20 cellular contexts compared by ENCODE assay signal in the genomic region with DNA sequence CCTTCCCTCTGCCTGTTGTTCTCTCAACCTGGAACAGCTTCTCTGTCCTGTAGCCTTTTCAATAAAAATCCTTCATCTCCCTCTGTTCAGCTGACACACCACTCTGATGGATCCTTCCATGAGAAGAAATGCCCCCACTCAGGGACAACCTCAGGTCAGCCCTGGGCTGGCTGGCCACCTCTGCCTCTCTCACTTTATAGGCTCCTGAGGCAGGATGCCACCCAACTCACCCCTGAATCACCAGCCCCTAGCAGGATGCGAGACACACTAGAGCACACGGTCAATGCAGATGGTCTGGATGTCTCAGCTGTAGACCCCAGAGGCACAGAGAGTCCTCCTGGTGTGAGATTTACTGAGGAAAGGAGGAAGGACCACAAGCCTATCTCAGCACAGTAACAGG.
DNase-seq lines count a peak whose midpoint lies in the region; ATAC-seq and TF ChIP-seq lines count a peak whose summit lies in the region.
"Had no signal": no experiment of that assay in that cellular context is flagged by ENCODE, and none has a peak within 500 bp of the region (broad histone marks: within the 10 kb centered on the region; RNA-seq: fewer than 3 reads in every experiment).

No MANE protein-coding gene starts in this region.

- TF ChIP-seq CTCF in foreskin keratinocyte (conservative IDR thresholded peaks at IDR 0.05) (no peak), Caco-2 (IDR thresholded peaks at IDR 0.05; ENCODE audit: insufficient read depth in 1 of 2, low read depth in 1 of 2, low read length in 1 of 2, severe bottlenecking in 1 of 2, unreplicated experiment in 1 of 2) (no peak)

- peaks cover 4% of the 10 kb centered on the region for H3K27me3 ChIP-seq in foreskin keratinocyte
- no peaks in the 10 kb centered on the region for H3K27me3 ChIP-seq in Caco-2 (replicated peaks; ENCODE audit: control insufficient read depth, insufficient read depth, low read length)
- H3K27me3 ChIP-seq: BLaER1 treated with 17β-estradiol and CSF1 and Interleukin-3, amounts not matched to agents 10 nM and 100 nM had no signal

- H3K4me1 ChIP-seq in foreskin keratinocyte (no peaks in the 10 kb centered on the region), Caco-2 (no peaks in the 10 kb centered on the region; the same call in 1 of the 2 replicates)

- no peak overlapping the region for H3K4me3 ChIP-seq in Caco-2 (ENCODE audit: low read depth, low read length)
- H3K4me3 ChIP-seq: BLaER1 treated with 17β-estradiol and CSF1 and Interleukin-3, amounts not matched to agents 10 nM and 100 nM had no signal

- H3K27ac ChIP-seq in foreskin keratinocyte = no peak overlapping the region
- H3K27ac ChIP-seq: BLaER1 treated with 17β-estradiol and CSF1 and Interleukin-3, amounts not matched to agents 10 nM and 100 nM had no signal

- intact Hi-C loops in Caco-2 (cut with micrococcal nuclease; ENCODE audit: unreplicated experiment) = no loop called here

- peak; percentile 18 for ATAC-seq in foreskin keratinocyte
- ATAC-seq in stimulated activated effector memory CD8-positive, alpha-beta T cell treated with anti-CD3 and anti-CD28 coated beads, Interleukin-12 subunit alpha, Interleukin-12 subunit beta, amount 100 ng/mL, for 72 hours = peak; percentile 14
- ATAC-seq: HCT116 had no signal

- POLR2A ChIA-PET in Caco-2 (lab: Charles Lee) = no interaction called here

- peaks cover 7% of the 10 kb centered on the region for H3K27me3 Mint-ChIP-seq in Caco-2 (ENCODE audit: insufficient read depth, unreplicated experiment)

- H3K4me1 Mint-ChIP-seq in stimulated activated effector memory CD8-positive, alpha-beta T cell treated with anti-CD3 and anti-CD28 coated beads, Interleukin-12 subunit alpha, Interleukin-12 subunit beta, amount 100 ng/mL, for 72 hours = no peaks in the 10 kb centered on the region
- no peaks in the 10 kb centered on the region for H3K4me1 Mint-ChIP-seq in Caco-2 (ENCODE audit: low read depth, unreplicated experiment)
- H3K4me1 Mint-ChIP-seq: CD8-positive, alpha-beta memory T cell; IgD-negative memory B cell had no signal

- no peaks in the 10 kb centered on the region for H3K36me3 Mint-ChIP-seq in stimulated activated effector memory CD8-positive, alpha-beta T cell treated with anti-CD3 and anti-CD28 coated beads, Interleukin-12 subunit alpha, Interleukin-12 subunit beta, amount 100 ng/mL, for 72 hours
- no peaks in the 10 kb centered on the region for H3K36me3 Mint-ChIP-seq in Caco-2 (ENCODE audit: insufficient read depth, unreplicated experiment)
- H3K36me3 Mint-ChIP-seq: CD8-positive, alpha-beta memory T cell; IgD-negative memory B cell had no signal

- no peaks in the 10 kb centered on the region for H3K36me3 ChIP-seq in Caco-2 (ENCODE audit: control insufficient read depth, insufficient read depth, low read length)
- H3K36me3 ChIP-seq: BLaER1 treated with 17β-estradiol and CSF1 and Interleukin-3, amounts not matched to agents 10 nM and 100 nM had no signal

- no peaks in the 10 kb centered on the region for H3K9me3 ChIP-seq in Caco-2
- H3K9me3 ChIP-seq: BLaER1 treated with 17β-estradiol and CSF1 and Interleukin-3, amounts not matched to agents 10 nM and 100 nM had no signal

- no peak overlapping the region for H3K27ac Mint-ChIP-seq in stimulated activated effector memory CD8-positive, alpha-beta T cell treated with anti-CD3 and anti-CD28 coated beads, Interleukin-12 subunit alpha, Interleukin-12 subunit beta, amount 100 ng/mL, for 72 hours
- H3K27ac Mint-ChIP-seq in Caco-2 (ENCODE audit: unreplicated experiment) = no peak overlapping the region
- H3K27ac Mint-ChIP-seq: B cell; CD8-positive, alpha-beta memory T cell; IgD-negative memory B cell had no signal

- CTCF ChIA-PET in Caco-2 (lab: Charles Lee) = no interaction called here

- BruUV-seq in Caco-2 (replicated peaks; lab: Mats Ljungman, UMichigan) = no TSS peak

- DNase-seq in ELR (ENCODE audit: low read depth) (peak; percentile 20), NCI-H69 (lab: John Stamatoyannopoulos, UW) (peak; percentile 28), foreskin keratinocyte (no peak), DMS114 treated with DMSO at 0.1 percent for 48 hours (lab: John Stamatoyannopoulos, UW; ENCODE audit: unreplicated experiment) (no peak), Caco-2 (no peak)
- DNase-seq in stimulated activated effector memory CD8-positive, alpha-beta T cell treated with anti-CD3 and anti-CD28 coated beads, Interleukin-12 subunit alpha, Interleukin-12 subunit beta, amount 100 ng/mL, for 72 hours (ENCODE audit: low spot score in 2 of 2) = no peak
- no peak for DNase-seq in activated CD4-positive, alpha-beta T cell treated with anti-CD3 and anti-CD28 coated beads, Interleukin-2, amount 50 U/mL, for 48 hours
- DNase-seq: 8988T; CD8-positive, alpha-beta memory T cell; COR-L47; DMS53; DND-41; EL; GOT3; H7; KBM-7 had no signal

- no peak overlapping the region for H3K4me3 Mint-ChIP-seq in stimulated activated effector memory CD8-positive, alpha-beta T cell treated with anti-CD3 and anti-CD28 coated beads, Interleukin-12 subunit alpha, Interleukin-12 subunit beta, amount 100 ng/mL, for 72 hours
- H3K4me3 Mint-ChIP-seq in Caco-2 (ENCODE audit: unreplicated experiment) = no peak overlapping the region
- H3K4me3 Mint-ChIP-seq: B cell; CD8-positive, alpha-beta memory T cell; IgD-negative memory B cell had no signal

- no peaks in the 10 kb centered on the region for H3K9me3 Mint-ChIP-seq in stimulated activated effector memory CD8-positive, alpha-beta T cell treated with anti-CD3 and anti-CD28 coated beads, Interleukin-12 subunit alpha, Interleukin-12 subunit beta, amount 100 ng/mL, for 72 hours
- no peaks in the 10 kb centered on the region for H3K9me3 Mint-ChIP-seq in Caco-2 (ENCODE audit: unreplicated experiment)
- H3K9me3 Mint-ChIP-seq: CD8-positive, alpha-beta memory T cell; IgD-negative memory B cell had no signal

Comparison
In these comparisons a context has a peak if more than half of its experiments do, and no peak if none do; other contexts are left out.
1. DNase-seq: peak in ELR (single experiment) and NCI-H69 (single experiment); none in foreskin keratinocyte (0 of 2), stimulated activated effector memory CD8-positive, alpha-beta T cell treated with anti-CD3 and anti-CD28 coated beads, Interleukin-12 subunit alpha, Interleukin-12 subunit beta, amount 100 ng/mL, for 72 hours (0 of 2), DMS114 treated with DMSO at 0.1 percent for 48 hours (single experiment), Caco-2 (0 of 2) and activated CD4-positive, alpha-beta T cell treated with anti-CD3 and anti-CD28 coated beads, Interleukin-2, amount 50 U/mL, for 48 hours (0 of 2).